14 cellular contexts compared by ENCODE assay signal in the genomic region with DNA sequence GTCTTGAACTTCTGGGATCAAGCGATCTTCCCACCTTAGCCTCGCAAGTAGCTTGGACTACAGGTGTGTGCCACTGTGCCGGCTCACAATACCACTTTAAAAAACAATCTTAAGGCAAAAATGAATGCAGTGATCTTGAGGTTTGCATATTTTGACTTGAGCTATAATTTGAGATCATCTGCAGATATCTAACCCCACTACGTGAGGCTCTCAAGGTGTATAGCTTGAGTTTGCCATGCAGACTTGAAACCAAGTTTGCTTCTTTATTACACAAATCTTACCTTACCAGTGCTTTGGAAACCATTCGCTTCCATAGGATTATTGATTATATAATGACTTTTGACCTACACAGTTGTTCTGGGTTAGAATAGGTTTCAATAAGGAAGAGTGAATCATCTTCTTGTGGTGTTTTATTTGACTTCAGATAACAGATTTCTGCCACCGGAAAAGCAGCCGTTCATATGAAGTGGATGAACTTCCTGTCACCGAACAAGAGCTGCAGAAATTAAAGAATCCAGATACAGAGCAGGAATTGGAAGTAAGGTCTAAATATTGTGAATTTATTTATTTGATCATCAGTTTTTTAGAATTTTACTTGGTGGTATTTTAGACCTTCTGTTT.
DNase-seq lines count a peak whose midpoint lies in the region; ATAC-seq and TF ChIP-seq lines count a peak whose summit lies in the region.
"Had no signal": no experiment of that assay in that cellular context is flagged by ENCODE, and none has a peak within 500 bp of the region (broad histone marks: within the 10 kb centered on the region; RNA-seq: fewer than 3 reads in every experiment).

No MANE protein-coding gene starts in this region.

- peak overlapping the region; percentile 90 to 98 (median 92) for H3K27ac Mint-ChIP-seq in CD4-positive, CD25-positive, alpha-beta regulatory T cell

- no peaks in the 10 kb centered on the region for H3K9me2 ChIP-seq in Loucy (replicated peaks; ENCODE audit: low read depth, low read length)
- H3K9me2 ChIP-seq: SK-N-SH had no signal

- H3K36me3 ChIP-seq in CD4-positive, CD25-positive, alpha-beta regulatory T cell (ENCODE audit: control insufficient read depth, insufficient read depth, low read length), result peaks cover 40% of the 10 kb centered on the region
- peaks cover 41% of the 10 kb centered on the region for H3K36me3 ChIP-seq in Loucy (ENCODE audit: insufficient read depth, low read length)

- peaks cover 49% of the 10 kb centered on the region for H3K4me1 ChIP-seq in CD4-positive, CD25-positive, alpha-beta regulatory T cell (ENCODE audit: control insufficient read depth, insufficient read depth, low read length, poor library complexity, severe bottlenecking)
- H3K4me1 ChIP-seq in Loucy (ENCODE audit: insufficient read depth, low read length, poor library complexity, severe bottlenecking), result peaks cover 32% of the 10 kb centered on the region

- TF ChIP-seq CTCF in Loucy (conservative IDR thresholded peaks at IDR 0.05; ENCODE audit: low read length), result no peak

- peak overlapping the region; percentile 78 for H3K4me3 ChIP-seq in CD4-positive, CD25-positive, alpha-beta regulatory T cell (ENCODE audit: low read depth, low read length)
- H3K4me3 ChIP-seq in Loucy (ENCODE audit: low read length, poor library complexity, severe bottlenecking), result peak overlapping the region; percentile 53
- H3K4me3 ChIP-seq: dorsolateral prefrontal cortex, skin epidermis had no signal

- DNase-seq in CD4-positive, CD25-positive, alpha-beta regulatory T cell, result peak; percentile 10 to 82 (median 42)
- DNase-seq in activated CD4-positive, alpha-beta T cell treated with anti-CD3 and anti-CD28 coated beads, Interleukin-2, amount 50 U/mL, for 4 hours, result peak; percentile 9 to 12
- DNase-seq in effector CD4-positive, alpha-beta T cell, result peak; percentile 24
- DNase-seq in DMS 273 (lab: John Stamatoyannopoulos, UW; ENCODE audit: unreplicated experiment) (no peak), NCI-H1417 treated with DMSO at 0.1 percent for 48 hours (lab: John Stamatoyannopoulos, UW) (no peak), D341Med (ENCODE audit: low spot score) (no peak)
- DNase-seq: DMS153, dorsolateral prefrontal cortex, NCI-H2081 treated with DMSO at 0.1 percent for 48 hours, NCI-H69, SK-N-SH had no signal

- no peaks in the 10 kb centered on the region for H3K27me3 ChIP-seq in CD4-positive, CD25-positive, alpha-beta regulatory T cell (ENCODE audit: control insufficient read depth, insufficient read depth, low read length)
- H3K27me3 ChIP-seq in Loucy (ENCODE audit: insufficient read depth, low read length, poor library complexity, severe bottlenecking), result no peaks in the 10 kb centered on the region
- H3K27me3 ChIP-seq: dorsolateral prefrontal cortex had no signal

- no peaks in the 10 kb centered on the region for H3K27me3 Mint-ChIP-seq in CD4-positive, CD25-positive, alpha-beta regulatory T cell

- peaks cover 9 to 20% of the 10 kb centered on the region in 2 experiments for H3K9me3 ChIP-seq in CD4-positive, CD25-positive, alpha-beta regulatory T cell (ENCODE audit: control insufficient read depth in 2 of 2, low read length in 2 of 2)
- peaks cover 16% of the 10 kb centered on the region; the same call in 1 of the 2 replicates for H3K9me3 ChIP-seq in Loucy (ENCODE audit: insufficient read depth, low read depth, low read length)

- H3K36me3 Mint-ChIP-seq in CD4-positive, CD25-positive, alpha-beta regulatory T cell, result peaks cover 63% of the 10 kb centered on the region

- peaks cover 34 to 85% (median 61%) of the 10 kb centered on the region in 4 donors for H3K4me1 Mint-ChIP-seq in CD4-positive, CD25-positive, alpha-beta regulatory T cell

- H2AFZ ChIP-seq in Loucy (ENCODE audit: low read length), result no peak overlapping the region

- H3K4me2 ChIP-seq in Loucy (ENCODE audit: low read depth, low read length, poor library complexity, severe bottlenecking), result peak overlapping the region; percentile 71
- H3K4me2 ChIP-seq: SK-N-SH had no signal

- peak overlapping the region; percentile 64 to 83 (median 66) for H3K4me3 Mint-ChIP-seq in CD4-positive, CD25-positive, alpha-beta regulatory T cell

- H3K27ac ChIP-seq in CD4-positive, CD25-positive, alpha-beta regulatory T cell (ENCODE audit: insufficient read depth, low read length, poor library complexity, severe bottlenecking), result peak overlapping the region; percentile 89
- H3K27ac ChIP-seq: dorsolateral prefrontal cortex had no signal

- H4K20me1 ChIP-seq in Loucy (ENCODE audit: insufficient read depth, low read length, poor library complexity, severe bottlenecking), result no peaks in the 10 kb centered on the region

- ATAC-seq in CD4-positive, CD25-positive, alpha-beta regulatory T cell (ENCODE audit: low read depth in 2 of 2), result peak; percentile 30 to 36
- ATAC-seq: left lobe of liver had no signal

- H3F3A ChIP-seq in Loucy (ENCODE audit: low read depth), result 0 out of 2 replicates have a peak, but pooled peaks cover 5% of the 10 kb centered on the region

- peak overlapping the region; percentile 25 for H3K9ac ChIP-seq in Loucy (ENCODE audit: low read depth, low read length, poor library complexity, severe bottlenecking)
- H3K9ac ChIP-seq: SK-N-SH had no signal

- H3K79me2 ChIP-seq in Loucy (ENCODE audit: insufficient read depth, low read length), result no peaks in the 10 kb centered on the region

- H3K9me3 Mint-ChIP-seq in CD4-positive, CD25-positive, alpha-beta regulatory T cell, result peaks cover 0 to 13% (median 6%) of the 10 kb centered on the region in 7 donors

Comparison
In these comparisons a context has a peak if more than half of its experiments do, and no peak if none do; other contexts are left out.
1. DNase-seq: peak in CD4-positive, CD25-positive, alpha-beta regulatory T cell (3 of 3), activated CD4-positive, alpha-beta T cell treated with anti-CD3 and anti-CD28 coated beads, Interleukin-2, amount 50 U/mL, for 4 hours (2 of 2) and effector CD4-positive, alpha-beta T cell (single experiment); none in DMS 273 (single experiment), NCI-H1417 treated with DMSO at 0.1 percent for 48 hours (single experiment) and D341Med (single experiment).